Comparison of ENCODE assay signal across 8 cellular contexts in genomic region chr9:111975709-111976108, GRCh38.
A peak's percentile ranks its signal among the peaks of the same experiment; 100 is the strongest.
DNase-seq lines count a peak whose midpoint lies in the region; ATAC-seq and TF ChIP-seq lines count a peak whose summit lies in the region.

No MANE protein-coding gene starts in this region.

- intact Hi-C loops in testis (cut with DNase I; ENCODE audit: low total_unique reads): no loop called here

- no peak overlapping the region for H3K27ac ChIP-seq in testis

- no peak for TF ChIP-seq CTCF in testis (IDR thresholded peaks at IDR 0.05)

- no peak overlapping the region for H3K4me3 Mint-ChIP-seq in activated T-cell treated with anti-CD3 and anti-CD28 coated beads, Interleukin-2, amount 50 U/mL, for 4 hours
- no peak overlapping the region for H3K4me3 Mint-ChIP-seq in activated T-cell treated with anti-CD3 and anti-CD28 coated beads, Interleukin-2, amount 50 U/mL, for 24 hours

- no peaks in the 10 kb centered on the region for H3K36me3 ChIP-seq in testis (ENCODE audit: low read depth, missing control alignments)

- no peaks in the 10 kb centered on the region for H3K9me3 ChIP-seq in testis

- H3K4me3 ChIP-seq in testis: no peak overlapping the region

- no peaks in the 10 kb centered on the region for H3K27me3 ChIP-seq in testis

- no peaks in the 10 kb centered on the region for H3K36me3 Mint-ChIP-seq in activated T-cell treated with anti-CD3 and anti-CD28 coated beads, Interleukin-2, amount 50 U/mL, for 4 hours (ENCODE audit: insufficient read depth)
- no peaks in the 10 kb centered on the region for H3K36me3 Mint-ChIP-seq in activated T-cell treated with anti-CD3 and anti-CD28 coated beads, Interleukin-2, amount 50 U/mL, for 24 hours (ENCODE audit: low read depth)

- 68 to 82% methylated on average over 5 of the region's 5 CpGs for WGBS in testis, 2 donors

- no peaks in the 10 kb centered on the region for H3K9me3 Mint-ChIP-seq in activated T-cell treated with anti-CD3 and anti-CD28 coated beads, Interleukin-2, amount 50 U/mL, for 4 hours
- no peaks in the 10 kb centered on the region for H3K9me3 Mint-ChIP-seq in activated T-cell treated with anti-CD3 and anti-CD28 coated beads, Interleukin-2, amount 50 U/mL, for 24 hours

- H3K27me3 Mint-ChIP-seq in activated T-cell treated with anti-CD3 and anti-CD28 coated beads, Interleukin-2, amount 50 U/mL, for 4 hours (ENCODE audit: low read depth): no peaks in the 10 kb centered on the region
- no peaks in the 10 kb centered on the region for H3K27me3 Mint-ChIP-seq in activated T-cell treated with anti-CD3 and anti-CD28 coated beads, Interleukin-2, amount 50 U/mL, for 24 hours

- no peak for TF ChIP-seq POLR2A in testis (IDR thresholded peaks at IDR 0.05)

- H3K4me1 Mint-ChIP-seq in activated T-cell treated with anti-CD3 and anti-CD28 coated beads, Interleukin-2, amount 50 U/mL, for 4 hours (ENCODE audit: low read depth): peaks cover 4% of the 10 kb centered on the region
- peaks cover 9% of the 10 kb centered on the region for H3K4me1 Mint-ChIP-seq in activated T-cell treated with anti-CD3 and anti-CD28 coated beads, Interleukin-2, amount 50 U/mL, for 24 hours (ENCODE audit: low read depth)

- peak; percentile 7 for DNase-seq in activated T-cell treated with anti-CD3 and anti-CD28 coated beads, Interleukin-2, amount 50 U/mL, for 4 hours
- no peak for DNase-seq in activated T-cell treated with anti-CD3 and anti-CD28 coated beads, Interleukin-2, amount 50 U/mL, for 24 hours
- DNase-seq in NCI-H510A treated with DMSO at 0.1 percent for 48 hours (lab: John Stamatoyannopoulos, UW) (peak; percentile 74), cerebellar cortex (ENCODE audit: low spot score) (peak; percentile 57), testis (peak; percentile 60), hippocampal formation (lab: John Stamatoyannopoulos, UW) (no peak)
- DNase-seq in activated CD4-positive, alpha-beta T cell treated with anti-CD3 and anti-CD28 coated beads, Interleukin-2, amount 50 U/mL, for 4 hours: no peak

- peak in 1 of 2 donors; percentile 51 for ATAC-seq in activated T-cell treated with anti-CD3 and anti-CD28 coated beads, Interleukin-2, amount 50 U/mL, for 4 hours
- ATAC-seq in GM19035 (IDR thresholded peaks at IDR 0.05; ENCODE audit: unreplicated experiment): no peak

- no peak overlapping the region for H3K27ac Mint-ChIP-seq in activated T-cell treated with anti-CD3 and anti-CD28 coated beads, Interleukin-2, amount 50 U/mL, for 24 hours

- no peaks in the 10 kb centered on the region for H3K4me1 ChIP-seq in testis

Comparison
In these comparisons a context has a peak if more than half of its experiments do, and no peak if none do; other contexts are left out.
1. DNase-seq: peak in activated T-cell treated with anti-CD3 and anti-CD28 coated beads, Interleukin-2, amount 50 U/mL, for 4 hours (single experiment), NCI-H510A treated with DMSO at 0.1 percent for 48 hours (single experiment), cerebellar cortex (single experiment) and testis (single experiment); none in activated T-cell treated with anti-CD3 and anti-CD28 coated beads, Interleukin-2, amount 50 U/mL, for 24 hours (single experiment), activated CD4-positive, alpha-beta T cell treated with anti-CD3 and anti-CD28 coated beads, Interleukin-2, amount 50 U/mL, for 4 hours (0 of 2) and hippocampal formation (0 of 2).